Comparison of ENCODE assay signal across 8 cellular contexts in the genomic region with DNA sequence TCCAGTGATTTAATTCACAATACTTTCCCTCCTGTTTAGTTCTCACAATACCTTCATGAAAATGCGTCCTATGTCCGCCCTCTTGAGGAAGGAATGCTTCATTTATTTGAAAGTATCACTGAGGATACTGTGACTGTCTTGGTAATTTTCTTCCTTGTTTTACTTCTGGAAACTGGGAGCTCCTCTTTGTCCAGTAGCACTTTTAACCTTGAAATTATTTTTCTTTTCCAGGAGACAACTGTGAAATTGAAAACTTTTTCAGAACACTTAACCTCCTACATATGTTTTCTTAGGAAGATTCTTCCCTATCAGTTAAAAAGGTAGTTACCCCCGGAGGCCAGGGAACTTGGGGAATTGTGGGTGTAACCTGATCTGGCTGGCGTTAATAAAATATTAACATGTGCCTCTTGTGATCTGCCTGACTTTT. TPM values are rescaled to one million over a fixed set of nuclear protein-coding genes. Genes with fewer than 3 reads are reported as not detected.
A peak's percentile ranks its signal among the peaks of the same experiment; 100 is the strongest.
DNase-seq lines count a peak whose midpoint lies in the region; ATAC-seq, FAIRE-seq and TF ChIP-seq lines count a peak whose summit lies in the region.

No MANE protein-coding gene starts in this region.

- intact Hi-C loops in IMR-90 (cut with micrococcal nuclease), result loop anchor here (1.0 to 2.0 kb wide), 2 partner anchors 60 to 118 kb away; partner anchors contain the start of gene STON1

- H4K5ac ChIP-seq in IMR-90 (ENCODE audit: low read depth, low read length), result no peak overlapping the region

- no peak overlapping the region for H3K56ac ChIP-seq in IMR-90 (ENCODE audit: extremely low read depth, insufficient read depth, low read length)

- dilution Hi-C loops in IMR-90 (cut with HindIII; ENCODE audit: low sequenced_read_pairs, unreplicated experiment), result no loop called here

- H3K27ac Mint-ChIP-seq in astrocyte (ENCODE audit: unreplicated experiment), result no peak overlapping the region
- H3K27ac Mint-ChIP-seq in activated naive CD8-positive, alpha-beta T cell treated with anti-CD3 and anti-CD28 coated beads for 36 hours, result no peak overlapping the region

- H3K4me1 ChIP-seq in IMR-90 (ENCODE audit: control insufficient read depth, insufficient read depth, low read length) (0 out of 2 replicates have a peak, but pooled peaks cover 1% of the 10 kb centered on the region), astrocyte (ENCODE audit: insufficient read depth, low read length) (no peaks in the 10 kb centered on the region), suprapubic skin (peaks cover 3% of the 10 kb centered on the region)

- no peak overlapping the region for H3K9ac ChIP-seq in IMR-90 (ENCODE audit: low read depth, low read length)
- H3K9ac ChIP-seq in astrocyte (ENCODE audit: low read length), result no peak overlapping the region

- H2AK9ac ChIP-seq in IMR-90 (replicated peaks; ENCODE audit: low read depth, low read length, poor library complexity), result no peak overlapping the region

- H4K91ac ChIP-seq in IMR-90 (ENCODE audit: insufficient read depth, low read depth, low read length), result no peak overlapping the region

- no peak for TF ChIP-seq POLR2A in IMR-90 (IDR thresholded peaks at IDR 0.05; ENCODE audit: low read depth, low read length)
- TF ChIP-seq POLR2A in suprapubic skin (IDR thresholded peaks at IDR 0.05), result no peak

- no peaks in the 10 kb centered on the region; a peak in 1 of 4 replicates for H3K79me1 ChIP-seq in IMR-90 (ENCODE audit: low read depth in 1 of 2, low read length in 2 of 2)

- peaks cover 15% of the 10 kb centered on the region for H3K36me3 ChIP-seq in IMR-90 (ENCODE audit: control insufficient read depth, insufficient read depth, low read length)
- H3K36me3 ChIP-seq in astrocyte (ENCODE audit: insufficient read depth, low read length), result peaks cover 2% of the 10 kb centered on the region
- H3K36me3 ChIP-seq in suprapubic skin, result peaks cover 37% of the 10 kb centered on the region

- no TSS peak for BruUV-seq in IMR-90 (replicated peaks; lab: Mats Ljungman, UMichigan)

- POLR2A ChIA-PET in IMR-90 (lab: Charles Lee; ENCODE audit: unreplicated experiment), result no interaction called here

- no peak overlapping the region for H3K23ac ChIP-seq in IMR-90 (ENCODE audit: low read depth, low read length)

- TF ChIP-seq CTCF in IMR-90 (conservative IDR thresholded peaks at IDR 0.05; ENCODE audit: low read depth, low read length) (peak; percentile 84), astrocyte (IDR thresholded peaks at IDR 0.05; ENCODE audit: insufficient read depth, low read depth, low read length) (peak; percentile 76), suprapubic skin (IDR thresholded peaks at IDR 0.05) (peak; percentile 28 to 44)

- H2BK120ac ChIP-seq in IMR-90 (ENCODE audit: low read depth, low read length), result no peak overlapping the region

- TF ChIP-seq EP300 in suprapubic skin (IDR thresholded peaks at IDR 0.05), result no peak

- H3K27me3 ChIP-seq in IMR-90 (ENCODE audit: control insufficient read depth, insufficient read depth, low read length) (no peaks in the 10 kb centered on the region), astrocyte (ENCODE audit: insufficient read depth, low read length) (no peaks in the 10 kb centered on the region), suprapubic skin (no peaks in the 10 kb centered on the region)

- H2BK15ac ChIP-seq in IMR-90 (ENCODE audit: low read depth, low read length), result no peak overlapping the region

- H3K4me3 ChIP-seq in IMR-90 (ENCODE audit: insufficient read depth, low read depth, low read length), result no peak overlapping the region
- no peak overlapping the region for H3K4me3 ChIP-seq in astrocyte (ENCODE audit: insufficient read depth, low read depth, low read length)
- no peak overlapping the region for H3K4me3 ChIP-seq in suprapubic skin

- H4K8ac ChIP-seq in IMR-90 (ENCODE audit: low read depth in 2 of 2, low read length in 2 of 2), result peak overlapping the region in 1 of 2 experiments; percentile 41; a peak in 2 of 4 replicates

- no peak overlapping the region for H2AK5ac ChIP-seq in IMR-90 (ENCODE audit: low read depth, low read length)

- in situ Hi-C loops in ACHN (cut with HindIII; ENCODE audit: low pct_ligation_motif_present, low pct_unique_long_range_greater_than_20kb, low sequenced_read_pairs), result no loop called here
- in situ Hi-C loops in IMR-90 (cut with MboI; ENCODE audit: low sequenced_read_pairs), result no loop called here

- no peaks in the 10 kb centered on the region for H3K27me3 Mint-ChIP-seq in astrocyte (ENCODE audit: low read depth, unreplicated experiment)
- H3K27me3 Mint-ChIP-seq in activated naive CD8-positive, alpha-beta T cell treated with anti-CD3 and anti-CD28 coated beads for 36 hours, result no peaks in the 10 kb centered on the region

- no peak overlapping the region for H3K4me3 Mint-ChIP-seq in astrocyte (ENCODE audit: unreplicated experiment)
- no peak overlapping the region for H3K4me3 Mint-ChIP-seq in activated naive CD8-positive, alpha-beta T cell treated with anti-CD3 and anti-CD28 coated beads for 36 hours

- H3K9me1 ChIP-seq in IMR-90 (ENCODE audit: insufficient read depth, low read length), result peaks cover 4% of the 10 kb centered on the region; the same call in 1 of the 2 replicates

- H3K36me3 Mint-ChIP-seq in astrocyte (ENCODE audit: low read depth, unreplicated experiment), result peaks cover 16% of the 10 kb centered on the region
- H3K36me3 Mint-ChIP-seq in activated naive CD8-positive, alpha-beta T cell treated with anti-CD3 and anti-CD28 coated beads for 36 hours, result peaks cover 21% of the 10 kb centered on the region

- H3K9me3 Mint-ChIP-seq in astrocyte (ENCODE audit: unreplicated experiment), result no peaks in the 10 kb centered on the region
- no peaks in the 10 kb centered on the region for H3K9me3 Mint-ChIP-seq in activated naive CD8-positive, alpha-beta T cell treated with anti-CD3 and anti-CD28 coated beads for 36 hours

- peak; percentile 73 for TF ChIP-seq RAD21 in IMR-90 (IDR thresholded peaks at IDR 0.05; ENCODE audit: low read length)

- no peak overlapping the region for H2BK20ac ChIP-seq in IMR-90 (ENCODE audit: low read depth, low read length)

- no CpG with 5 or more reads among the region's 4 CpGs for WGBS in IMR-90 (ENCODE audit: extremely low coverage in 2 of 2, insufficient read length in 1 of 2), 2 experiments
- WGBS in suprapubic skin, result 39% methylated on average over 4 of the region's 4 CpGs

- peak overlapping the region; percentile 55; the same call in 1 of the 2 replicates for H3K14ac ChIP-seq in IMR-90 (replicated peaks; ENCODE audit: low read depth, low read length)

- H3K4me1 Mint-ChIP-seq in astrocyte (ENCODE audit: low read depth, unreplicated experiment), result peaks cover 8% of the 10 kb centered on the region
- H3K4me1 Mint-ChIP-seq in activated naive CD8-positive, alpha-beta T cell treated with anti-CD3 and anti-CD28 coated beads for 36 hours, result no peaks in the 10 kb centered on the region

- H4K20me1 ChIP-seq in IMR-90 (ENCODE audit: insufficient read depth, low read length), result no peaks in the 10 kb centered on the region
- H4K20me1 ChIP-seq in astrocyte (ENCODE audit: insufficient read depth, low read length), result no peaks in the 10 kb centered on the region

- peak overlapping the region; percentile 9 for H2BK5ac ChIP-seq in IMR-90 (ENCODE audit: low read depth, low read length, poor library complexity, severe bottlenecking)

- no peaks in the 10 kb centered on the region for H3K9me3 ChIP-seq in IMR-90 (ENCODE audit: control insufficient read depth, insufficient read depth, low read length)
- no peaks in the 10 kb centered on the region for H3K9me3 ChIP-seq in astrocyte (ENCODE audit: insufficient read depth, low read depth, low read length)
- H3K9me3 ChIP-seq in suprapubic skin, result no peaks in the 10 kb centered on the region

- DNase-seq in ACHN, result peak; percentile 90
- DNase-seq in IMR-90, result peak; percentile 78
- peak; percentile 54 for DNase-seq in astrocyte (ENCODE audit: low read depth)
- peak; percentile 59 for DNase-seq in iPS-NIHi7 (ENCODE audit: extremely low spot score)
- no peak for DNase-seq in suprapubic skin (ENCODE audit: low spot score in 2 of 2)
- DNase-seq in NCI-H1436 treated with DMSO at 0.1 percent for 48 hours (lab: John Stamatoyannopoulos, UW), result no peak
- no peak for DNase-seq in effector CD8-positive, alpha-beta T cell (lab: John Stamatoyannopoulos, UW)
- DNase-seq in activated naive CD8-positive, alpha-beta T cell treated with anti-CD3 and anti-CD28 coated beads for 36 hours, result no peak

- CTCF ChIA-PET in IMR-90 (lab: Yijun Ruan, JAX), result interaction anchor here (0.6 to 2.6 kb wide), 11 partner anchors 9 to 117 kb away, joined by 3 to 35 read pairs (median 4); no protein-coding TSS in a partner anchor

- H3K4me2 ChIP-seq in IMR-90 (ENCODE audit: low read depth, low read length), result no peak overlapping the region; the same call in 1 of the 2 replicates
- H3K4me2 ChIP-seq in astrocyte (ENCODE audit: low read length), result no peak overlapping the region

- no peak overlapping the region for H3K27ac ChIP-seq in IMR-90 (ENCODE audit: insufficient read depth, low read length)
- H3K27ac ChIP-seq in astrocyte (ENCODE audit: low read depth, low read length), result no peak overlapping the region
- no peak overlapping the region for H3K27ac ChIP-seq in suprapubic skin

- H3K79me2 ChIP-seq in astrocyte (ENCODE audit: insufficient read depth, low read length), result no peaks in the 10 kb centered on the region

- no peak overlapping the region for H3K18ac ChIP-seq in IMR-90 (ENCODE audit: low read depth, low read length)

- H2AFZ ChIP-seq in IMR-90 (replicated peaks; ENCODE audit: low read length, poor library complexity) (no peak overlapping the region), astrocyte (ENCODE audit: low read depth, low read length) (no peak overlapping the region)

- H3K4ac ChIP-seq in IMR-90 (ENCODE audit: low read depth, low read length), result no peak overlapping the region

- peak; percentile 68 for FAIRE-seq in astrocyte (lab: Jason Lieb, UNC)

- ATAC-seq in IMR-90 (ENCODE audit: low read depth), result peak; percentile 89

TF ChIP-seq in IMR-90, 13 proteins besides CTCF, POLR2A, EP300 and RAD21:
- peak; percentile 65 for TF ChIP-seq SMC3 (IDR thresholded peaks at IDR 0.05; ENCODE audit: low read depth, low read length)
- TF ChIP-seq MXI1 (IDR thresholded peaks at IDR 0.05; ENCODE audit: borderline replicate concordance, low read depth, low read length), result no peak

RNA-seq across cellular contexts. Expression of gene PPP1R21, which starts 30.5 kb away (rescaled TPM):
- total RNA-seq in IMR-90 (2012; rRNA removed) (12.4 and 12.8 TPM in 2 replicates), astrocyte (17.2 and 18.6 TPM in 2 replicates), suprapubic skin (10 to 100 TPM; 26.5 to 52.3 (median 34.7) TPM)
- 10.6 and 12.7 TPM in 2 replicates for polyA plus RNA-seq in IMR-90 (2012; rRNA removed)
- polyA plus RNA-seq in IMR-90 (2012; cell fraction: cytosol; rRNA removed), result 1.9 and 6.5 TPM in 2 replicates
- 3.0 and 21.3 TPM in 2 replicates for polyA plus RNA-seq in IMR-90 (2012; cell fraction: nucleus; rRNA removed; ENCODE audit: low replicate concordance)
- 10 to 100 TPM; 20.2 to 20.3 TPM for total RNA-seq in activated naive CD8-positive, alpha-beta T cell treated with anti-CD3 and anti-CD28 coated beads for 36 hours

RNA-seq across cellular contexts. Expression of gene STON1, which starts 58.9 kb away (rescaled TPM):
- total RNA-seq in IMR-90 (2012; rRNA removed) (5.7 and 6.9 TPM in 2 replicates), astrocyte (7.3 and 9.5 TPM in 2 replicates), suprapubic skin (10 to 100 TPM in 1 of 4 donors, 1 to 10 TPM in 3; 3.6 to 11.2 (median 6.7) TPM)
- polyA plus RNA-seq in IMR-90 (2012; rRNA removed), result 3.1 and 4.0 TPM in 2 replicates
- polyA plus RNA-seq in IMR-90 (2012; cell fraction: cytosol; rRNA removed), result 1.1 and 1.2 TPM in 2 replicates
- 1.3 and 5.6 TPM in 2 replicates for polyA plus RNA-seq in IMR-90 (2012; cell fraction: nucleus; rRNA removed; ENCODE audit: low replicate concordance)
- under 1 TPM; 0.62 to 0.80 TPM for total RNA-seq in activated naive CD8-positive, alpha-beta T cell treated with anti-CD3 and anti-CD28 coated beads for 36 hours

Comparison
In these comparisons a context has a peak if more than half of its experiments do, and no peak if none do; other contexts are left out.
1. DNase-seq: peak in ACHN (single experiment), IMR-90 (single experiment), astrocyte (single experiment) and iPS-NIHi7 (single experiment); none in suprapubic skin (0 of 2), NCI-H1436 treated with DMSO at 0.1 percent for 48 hours (single experiment), effector CD8-positive, alpha-beta T cell (single experiment) and activated naive CD8-positive, alpha-beta T cell treated with anti-CD3 and anti-CD28 coated beads for 36 hours (single experiment).
2. Peak in every context shown above with its lines, with median percentiles within 50 percentile points of each other: CTCF ChIP-seq.